In the genomic region with DNA sequence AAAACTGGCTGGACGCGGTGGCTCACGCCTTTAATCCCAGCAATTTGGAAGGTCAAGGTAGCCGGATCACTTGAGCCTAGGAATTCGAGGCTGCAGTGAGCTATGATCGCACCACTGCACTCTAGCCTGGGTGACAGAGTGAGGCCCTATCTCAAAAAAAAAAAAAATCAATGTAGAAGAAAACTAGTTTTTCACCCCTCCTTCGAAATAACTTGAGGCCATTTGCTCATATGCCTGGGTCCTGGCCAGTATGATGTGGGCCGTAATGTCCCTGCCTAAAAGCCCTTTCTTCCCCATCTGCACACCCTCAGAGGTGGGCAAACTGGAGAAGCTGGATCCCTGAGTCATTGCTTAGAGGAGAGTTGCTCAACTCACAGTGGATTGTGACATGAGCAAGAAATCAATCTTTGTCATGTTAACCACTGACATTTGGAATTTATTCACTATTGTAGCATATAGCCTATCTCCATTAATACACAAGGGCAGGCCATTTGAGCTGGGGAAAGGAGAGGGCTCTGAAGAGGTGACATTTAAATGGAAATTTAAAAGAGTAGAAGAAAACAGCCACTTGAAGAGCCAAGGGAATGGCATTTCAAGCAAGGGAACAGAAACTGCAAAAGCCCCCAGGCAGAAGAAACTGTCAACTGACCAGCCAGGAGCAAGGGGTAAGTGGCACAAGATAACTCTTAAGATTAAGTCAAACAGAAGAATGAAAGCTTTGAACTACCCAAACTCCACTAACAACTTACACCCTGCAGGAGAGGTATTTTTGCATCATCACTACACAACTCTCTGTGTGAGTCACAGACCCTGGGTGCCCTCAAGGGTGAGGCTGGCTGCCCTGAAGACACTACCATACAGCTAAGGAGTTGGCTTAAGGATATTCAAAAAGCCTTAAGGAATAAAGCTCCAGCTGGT, we compare ENCODE assay signal across 2 cellular contexts.
TF ChIP-seq lines count a peak whose summit lies in the region.

No MANE protein-coding gene starts in this region.

TF ChIP-seq in HEK293, 187 proteins besides CTCF, POLR2A, EP300 and RAD21 (continued from another document):
- no peak for TF ChIP-seq ZSCAN16 (tag by site-specific recombination; IDR thresholded peaks at IDR 0.05)
- no peak for TF ChIP-seq ZBTB7A (tag by site-specific recombination; IDR thresholded peaks at IDR 0.05; ENCODE audit: low read depth)
- TF ChIP-seq, protein P1, sequence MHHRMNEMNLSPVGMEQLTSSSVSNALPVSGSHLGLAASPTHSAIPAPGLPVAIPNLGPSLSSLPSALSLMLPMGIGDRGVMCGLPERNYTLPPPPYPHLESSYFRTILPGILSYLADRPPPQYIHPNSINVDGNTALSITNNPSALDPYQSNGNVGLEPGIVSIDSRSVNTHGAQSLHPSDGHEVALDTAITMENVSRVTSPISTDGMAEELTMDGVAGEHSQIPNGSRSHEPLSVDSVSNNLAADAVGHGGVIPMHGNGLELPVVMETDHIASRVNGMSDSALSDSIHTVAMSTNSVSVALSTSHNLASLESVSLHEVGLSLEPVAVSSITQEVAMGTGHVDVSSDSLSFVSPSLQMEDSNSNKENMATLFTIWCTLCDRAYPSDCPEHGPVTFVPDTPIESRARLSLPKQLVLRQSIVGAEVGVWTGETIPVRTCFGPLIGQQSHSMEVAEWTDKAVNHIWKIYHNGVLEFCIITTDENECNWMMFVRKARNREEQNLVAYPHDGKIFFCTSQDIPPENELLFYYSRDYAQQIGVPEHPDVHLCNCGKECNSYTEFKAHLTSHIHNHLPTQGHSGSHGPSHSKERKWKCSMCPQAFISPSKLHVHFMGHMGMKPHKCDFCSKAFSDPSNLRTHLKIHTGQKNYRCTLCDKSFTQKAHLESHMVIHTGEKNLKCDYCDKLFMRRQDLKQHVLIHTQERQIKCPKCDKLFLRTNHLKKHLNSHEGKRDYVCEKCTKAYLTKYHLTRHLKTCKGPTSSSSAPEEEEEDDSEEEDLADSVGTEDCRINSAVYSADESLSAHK (tag by site-specific recombination; IDR thresholded peaks at IDR 0.05) = peak; percentile 75
- TF ChIP-seq, protein P2, sequence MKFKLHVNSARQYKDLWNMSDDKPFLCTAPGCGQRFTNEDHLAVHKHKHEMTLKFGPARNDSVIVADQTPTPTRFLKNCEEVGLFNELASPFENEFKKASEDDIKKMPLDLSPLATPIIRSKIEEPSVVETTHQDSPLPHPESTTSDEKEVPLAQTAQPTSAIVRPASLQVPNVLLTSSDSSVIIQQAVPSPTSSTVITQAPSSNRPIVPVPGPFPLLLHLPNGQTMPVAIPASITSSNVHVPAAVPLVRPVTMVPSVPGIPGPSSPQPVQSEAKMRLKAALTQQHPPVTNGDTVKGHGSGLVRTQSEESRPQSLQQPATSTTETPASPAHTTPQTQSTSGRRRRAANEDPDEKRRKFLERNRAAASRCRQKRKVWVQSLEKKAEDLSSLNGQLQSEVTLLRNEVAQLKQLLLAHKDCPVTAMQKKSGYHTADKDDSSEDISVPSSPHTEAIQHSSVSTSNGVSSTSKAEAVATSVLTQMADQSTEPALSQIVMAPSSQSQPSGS (tag by site-specific recombination; IDR thresholded peaks at IDR 0.05; ENCODE audit: low read depth) = no peak
- TF ChIP-seq ZNF76 (tag by site-specific recombination; IDR thresholded peaks at IDR 0.05; ENCODE audit: borderline replicate concordance, low read depth) = no peak
- no peak for TF ChIP-seq PRDM1 (tag by site-specific recombination; IDR thresholded peaks at IDR 0.05)

TF ChIP-seq in SK-N-SH treated with all-trans-retinoic acid at 6 μM for 48 hours, 23 proteins besides CTCF, POLR2A, EP300 and RAD21:
- TF ChIP-seq, protein P3, sequence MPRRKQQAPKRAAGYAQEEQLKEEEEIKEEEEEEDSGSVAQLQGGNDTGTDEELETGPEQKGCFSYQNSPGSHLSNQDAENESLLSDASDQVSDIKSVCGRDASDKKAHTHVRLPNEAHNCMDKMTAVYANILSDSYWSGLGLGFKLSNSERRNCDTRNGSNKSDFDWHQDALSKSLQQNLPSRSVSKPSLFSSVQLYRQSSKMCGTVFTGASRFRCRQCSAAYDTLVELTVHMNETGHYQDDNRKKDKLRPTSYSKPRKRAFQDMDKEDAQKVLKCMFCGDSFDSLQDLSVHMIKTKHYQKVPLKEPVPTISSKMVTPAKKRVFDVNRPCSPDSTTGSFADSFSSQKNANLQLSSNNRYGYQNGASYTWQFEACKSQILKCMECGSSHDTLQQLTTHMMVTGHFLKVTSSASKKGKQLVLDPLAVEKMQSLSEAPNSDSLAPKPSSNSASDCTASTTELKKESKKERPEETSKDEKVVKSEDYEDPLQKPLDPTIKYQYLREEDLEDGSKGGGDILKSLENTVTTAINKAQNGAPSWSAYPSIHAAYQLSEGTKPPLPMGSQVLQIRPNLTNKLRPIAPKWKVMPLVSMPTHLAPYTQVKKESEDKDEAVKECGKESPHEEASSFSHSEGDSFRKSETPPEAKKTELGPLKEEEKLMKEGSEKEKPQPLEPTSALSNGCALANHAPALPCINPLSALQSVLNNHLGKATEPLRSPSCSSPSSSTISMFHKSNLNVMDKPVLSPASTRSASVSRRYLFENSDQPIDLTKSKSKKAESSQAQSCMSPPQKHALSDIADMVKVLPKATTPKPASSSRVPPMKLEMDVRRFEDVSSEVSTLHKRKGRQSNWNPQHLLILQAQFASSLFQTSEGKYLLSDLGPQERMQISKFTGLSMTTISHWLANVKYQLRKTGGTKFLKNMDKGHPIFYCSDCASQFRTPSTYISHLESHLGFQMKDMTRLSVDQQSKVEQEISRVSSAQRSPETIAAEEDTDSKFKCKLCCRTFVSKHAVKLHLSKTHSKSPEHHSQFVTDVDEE (CRISPR knock-in tag; IDR thresholded peaks at IDR 0.05) = no peak
- TF ChIP-seq CSDC2 (CRISPR knock-in tag; IDR thresholded peaks at IDR 0.05) = no peak
- no peak for TF ChIP-seq ZFP3 (CRISPR knock-in tag; IDR thresholded peaks at IDR 0.05)
- TF ChIP-seq, protein P4, sequence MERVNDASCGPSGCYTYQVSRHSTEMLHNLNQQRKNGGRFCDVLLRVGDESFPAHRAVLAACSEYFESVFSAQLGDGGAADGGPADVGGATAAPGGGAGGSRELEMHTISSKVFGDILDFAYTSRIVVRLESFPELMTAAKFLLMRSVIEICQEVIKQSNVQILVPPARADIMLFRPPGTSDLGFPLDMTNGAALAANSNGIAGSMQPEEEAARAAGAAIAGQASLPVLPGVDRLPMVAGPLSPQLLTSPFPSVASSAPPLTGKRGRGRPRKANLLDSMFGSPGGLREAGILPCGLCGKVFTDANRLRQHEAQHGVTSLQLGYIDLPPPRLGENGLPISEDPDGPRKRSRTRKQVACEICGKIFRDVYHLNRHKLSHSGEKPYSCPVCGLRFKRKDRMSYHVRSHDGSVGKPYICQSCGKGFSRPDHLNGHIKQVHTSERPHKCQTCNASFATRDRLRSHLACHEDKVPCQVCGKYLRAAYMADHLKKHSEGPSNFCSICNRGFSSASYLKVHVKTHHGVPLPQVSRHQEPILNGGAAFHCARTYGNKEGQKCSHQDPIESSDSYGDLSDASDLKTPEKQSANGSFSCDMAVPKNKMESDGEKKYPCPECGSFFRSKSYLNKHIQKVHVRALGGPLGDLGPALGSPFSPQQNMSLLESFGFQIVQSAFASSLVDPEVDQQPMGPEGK (CRISPR knock-in tag; IDR thresholded peaks at IDR 0.05; ENCODE audit: borderline replicate concordance) = no peak
- TF ChIP-seq, protein P5, sequence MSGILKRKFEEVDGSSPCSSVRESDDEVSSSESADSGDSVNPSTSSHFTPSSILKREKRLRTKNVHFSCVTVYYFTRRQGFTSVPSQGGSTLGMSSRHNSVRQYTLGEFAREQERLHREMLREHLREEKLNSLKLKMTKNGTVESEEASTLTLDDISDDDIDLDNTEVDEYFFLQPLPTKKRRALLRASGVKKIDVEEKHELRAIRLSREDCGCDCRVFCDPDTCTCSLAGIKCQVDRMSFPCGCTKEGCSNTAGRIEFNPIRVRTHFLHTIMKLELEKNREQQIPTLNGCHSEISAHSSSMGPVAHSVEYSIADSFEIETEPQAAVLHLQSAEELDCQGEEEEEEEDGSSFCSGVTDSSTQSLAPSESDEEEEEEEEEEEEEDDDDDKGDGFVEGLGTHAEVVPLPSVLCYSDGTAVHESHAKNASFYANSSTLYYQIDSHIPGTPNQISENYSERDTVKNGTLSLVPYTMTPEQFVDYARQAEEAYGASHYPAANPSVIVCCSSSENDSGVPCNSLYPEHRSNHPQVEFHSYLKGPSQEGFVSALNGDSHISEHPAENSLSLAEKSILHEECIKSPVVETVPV (CRISPR knock-in tag; IDR thresholded peaks at IDR 0.05) = no peak
- no peak for TF ChIP-seq ZC3H10 (CRISPR knock-in tag; IDR thresholded peaks at IDR 0.05)
- no peak for TF ChIP-seq TOX (CRISPR knock-in tag; IDR thresholded peaks at IDR 0.05; ENCODE audit: borderline replicate concordance)
- TF ChIP-seq ESRRG (CRISPR knock-in tag; IDR thresholded peaks at IDR 0.05) = no peak
- no peak for TF ChIP-seq TCF4 (CRISPR knock-in tag; IDR thresholded peaks at IDR 0.05; ENCODE audit: borderline replicate concordance)
- TF ChIP-seq ARNTL (CRISPR knock-in tag; IDR thresholded peaks at IDR 0.05; ENCODE audit: borderline replicate concordance, low read depth) = no peak
- TF ChIP-seq PPARA (CRISPR knock-in tag; IDR thresholded peaks at IDR 0.05; ENCODE audit: borderline replicate concordance) = no peak
- no peak for TF ChIP-seq RARB (CRISPR knock-in tag; IDR thresholded peaks at IDR 0.05)
- TF ChIP-seq, protein P6, sequence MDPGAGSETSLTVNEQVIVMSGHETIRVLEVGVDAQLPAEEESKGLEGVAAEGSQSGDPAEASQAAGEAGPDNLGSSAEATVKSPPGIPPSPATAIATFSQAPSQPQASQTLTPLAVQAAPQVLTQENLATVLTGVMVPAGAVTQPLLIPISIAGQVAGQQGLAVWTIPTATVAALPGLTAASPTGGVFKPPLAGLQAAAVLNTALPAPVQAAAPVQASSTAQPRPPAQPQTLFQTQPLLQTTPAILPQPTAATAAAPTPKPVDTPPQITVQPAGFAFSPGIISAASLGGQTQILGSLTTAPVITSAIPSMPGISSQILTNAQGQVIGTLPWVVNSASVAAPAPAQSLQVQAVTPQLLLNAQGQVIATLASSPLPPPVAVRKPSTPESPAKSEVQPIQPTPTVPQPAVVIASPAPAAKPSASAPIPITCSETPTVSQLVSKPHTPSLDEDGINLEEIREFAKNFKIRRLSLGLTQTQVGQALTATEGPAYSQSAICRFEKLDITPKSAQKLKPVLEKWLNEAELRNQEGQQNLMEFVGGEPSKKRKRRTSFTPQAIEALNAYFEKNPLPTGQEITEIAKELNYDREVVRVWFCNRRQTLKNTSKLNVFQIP (CRISPR knock-in tag; IDR thresholded peaks at IDR 0.05; ENCODE audit: borderline replicate concordance, low read depth) = no peak
- TF ChIP-seq, protein P7, sequence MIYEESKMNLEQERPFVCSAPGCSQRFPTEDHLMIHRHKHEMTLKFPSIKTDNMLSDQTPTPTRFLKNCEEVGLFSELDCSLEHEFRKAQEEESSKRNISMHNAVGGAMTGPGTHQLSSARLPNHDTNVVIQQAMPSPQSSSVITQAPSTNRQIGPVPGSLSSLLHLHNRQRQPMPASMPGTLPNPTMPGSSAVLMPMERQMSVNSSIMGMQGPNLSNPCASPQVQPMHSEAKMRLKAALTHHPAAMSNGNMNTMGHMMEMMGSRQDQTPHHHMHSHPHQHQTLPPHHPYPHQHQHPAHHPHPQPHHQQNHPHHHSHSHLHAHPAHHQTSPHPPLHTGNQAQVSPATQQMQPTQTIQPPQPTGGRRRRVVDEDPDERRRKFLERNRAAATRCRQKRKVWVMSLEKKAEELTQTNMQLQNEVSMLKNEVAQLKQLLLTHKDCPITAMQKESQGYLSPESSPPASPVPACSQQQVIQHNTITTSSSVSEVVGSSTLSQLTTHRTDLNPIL (CRISPR knock-in tag; IDR thresholded peaks at IDR 0.05; ENCODE audit: low read depth) = no peak
